Comparison of ENCODE assay signal across 13 cellular contexts in the genomic region with DNA sequence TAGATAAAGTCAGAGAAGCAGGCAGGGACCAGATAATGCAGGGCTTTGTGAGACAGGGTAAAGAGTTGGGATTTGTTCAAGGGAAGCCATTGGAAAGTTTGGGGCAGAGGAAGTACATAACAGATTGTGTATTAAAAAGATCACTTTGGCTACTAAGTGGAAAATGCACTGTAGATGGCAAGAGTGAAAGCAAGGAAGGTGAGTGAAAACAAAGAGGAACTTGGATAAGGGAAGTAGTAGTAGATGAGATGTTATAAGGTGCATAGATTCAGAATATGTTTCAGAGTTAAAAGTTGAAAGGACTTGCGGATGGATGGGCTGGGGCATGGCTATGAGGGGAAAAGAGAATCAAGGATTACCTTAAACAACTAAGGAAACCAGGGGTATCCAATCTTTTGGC.
"Had no signal": no experiment of that assay in that cellular context is flagged by ENCODE, and none has a peak within 500 bp of the region (broad histone marks: within the 10 kb centered on the region; RNA-seq: fewer than 3 reads in every experiment).

No MANE protein-coding gene starts in this region.

- H3K4me1 Mint-ChIP-seq: natural killer cell had no signal

- H3K4me3 Mint-ChIP-seq: activated naive CD8-positive, alpha-beta T cell treated with anti-CD3 and anti-CD28 coated beads, Interleukin-2, amount 10 ng/mL, durations not matched to agents 7 days and 5 days; natural killer cell had no signal

- H3K9me3 Mint-ChIP-seq: activated naive CD8-positive, alpha-beta T cell treated with anti-CD3 and anti-CD28 coated beads, Interleukin-2, amount 10 ng/mL, durations not matched to agents 7 days and 5 days; natural killer cell had no signal

- H3K4me3 ChIP-seq: esophagus squamous epithelium, lung had no signal

- H3K9me3 ChIP-seq: esophagus squamous epithelium had no signal

- H3K4me1 ChIP-seq: esophagus squamous epithelium had no signal

- H3K27me3 Mint-ChIP-seq: activated naive CD8-positive, alpha-beta T cell treated with anti-CD3 and anti-CD28 coated beads, Interleukin-2, amount 10 ng/mL, durations not matched to agents 7 days and 5 days had no signal

- DNase-seq: activated naive CD8-positive, alpha-beta T cell treated with anti-CD3 and anti-CD28 coated beads, Interleukin-2, amount 10 ng/mL, durations not matched to agents 7 days and 5 days; aorta; esophagus squamous epithelium; foreskin fibroblast; left colon; natural killer cell; nucleus accumbens; right cardiac atrium; small intestine; substantia nigra; SW 1271; trophoblast cell had no signal

- H3K27me3 ChIP-seq: esophagus squamous epithelium had no signal

- ATAC-seq: left colon, natural killer cell, right cardiac atrium had no signal

- H3K27ac Mint-ChIP-seq: natural killer cell had no signal

- H3K27ac ChIP-seq: esophagus squamous epithelium had no signal
